ENCODE assay signal across 16 cellular contexts in the genomic region with DNA sequence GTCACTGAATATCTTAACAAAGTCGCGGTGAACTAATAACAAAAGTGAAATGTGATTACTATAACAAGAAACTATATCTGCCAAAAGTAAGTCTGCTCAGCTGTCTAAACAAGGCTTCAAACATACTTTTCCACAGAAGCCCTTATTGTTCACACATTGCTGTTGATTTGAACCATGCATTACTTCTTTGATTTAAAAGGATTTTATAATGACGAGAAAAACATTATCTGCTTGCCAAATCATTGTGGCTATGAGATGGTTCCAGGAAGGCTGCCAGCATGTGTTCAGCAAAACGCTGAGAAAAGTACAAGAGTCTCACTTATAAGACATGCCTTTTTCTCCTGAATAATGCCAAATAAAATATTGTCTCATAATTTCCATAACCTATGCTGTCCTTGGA. TPM values are rescaled to one million over a fixed set of nuclear protein-coding genes. Genes with fewer than 3 reads are reported as not detected.
DNase-seq lines count a peak whose midpoint lies in the region; ATAC-seq and TF ChIP-seq lines count a peak whose summit lies in the region.
"Had no signal": no experiment of that assay in that cellular context is flagged by ENCODE, and none has a peak within 500 bp of the region (broad histone marks: within the 10 kb centered on the region; RNA-seq: fewer than 3 reads in every experiment).

No MANE protein-coding gene starts in this region.

- H3K4ac ChIP-seq in mesenchymal stem cell (ENCODE audit: low read depth in 1 of 2, low read length in 2 of 2), result no peak overlapping the region

- TF ChIP-seq CTCF in A673 (conservative IDR thresholded peaks at IDR 0.05; ENCODE audit: low read depth, low read length) (no peak), breast epithelium (IDR thresholded peaks at IDR 0.05) (no peak)

- H3K4me3 ChIP-seq in A673 (ENCODE audit: low read depth, low read length, poor library complexity, severe bottlenecking) (no peak overlapping the region), breast epithelium (peak overlapping the region in 2 of 3 donors; percentile 15 to 17), mesenchymal stem cell (ENCODE audit: insufficient read depth in 1 of 2, low read depth in 1 of 2, low read length in 2 of 2) (peak overlapping the region in 1 of 2 experiments; percentile 63)
- H3K4me3 ChIP-seq: psoas muscle, transverse colon had no signal

- H3K18ac ChIP-seq in mesenchymal stem cell (ENCODE audit: low read depth in 1 of 2, low read length in 2 of 2), result no peak overlapping the region

- no peak overlapping the region for H3K14ac ChIP-seq in mesenchymal stem cell (ENCODE audit: low read length in 2 of 2)

- no TSS peak for BruUV-seq in A673 (replicated peaks; lab: Mats Ljungman, UMichigan)

- H2AFZ ChIP-seq in mesenchymal stem cell (ENCODE audit: low read depth, low read length), result no peak overlapping the region

- no peak for ATAC-seq in GM18511 (IDR thresholded peaks at IDR 0.05; ENCODE audit: unreplicated experiment)
- no peak for ATAC-seq in GM18870 (IDR thresholded peaks at IDR 0.05; ENCODE audit: unreplicated experiment)
- ATAC-seq: psoas muscle had no signal

- H2AK5ac ChIP-seq in mesenchymal stem cell (ENCODE audit: low read length, severe bottlenecking), result no peak overlapping the region

- no peak overlapping the region for H2BK15ac ChIP-seq in mesenchymal stem cell (ENCODE audit: low read depth, poor library complexity, severe bottlenecking)

- H3K23ac ChIP-seq in mesenchymal stem cell (ENCODE audit: low read length in 2 of 2), result no peak overlapping the region

- no peak overlapping the region for H4K8ac ChIP-seq in mesenchymal stem cell (ENCODE audit: low read length)

- 92% methylated on average over 4 of the region's 4 CpGs for WGBS in mesenchymal stem cell

- H3K27ac ChIP-seq in A673 (ENCODE audit: low read depth, low read length, poor library complexity, severe bottlenecking), result peak overlapping the region; percentile 37
- H3K27ac ChIP-seq in breast epithelium, result peak overlapping the region; percentile 12 to 50
- no peak overlapping the region for H3K27ac ChIP-seq in mesenchymal stem cell (ENCODE audit: low read length, poor library complexity, severe bottlenecking)
- H3K27ac ChIP-seq: psoas muscle, transverse colon had no signal

- H4K91ac ChIP-seq in mesenchymal stem cell (ENCODE audit: low read length), result no peak overlapping the region

- H3K4me2 ChIP-seq in mesenchymal stem cell (ENCODE audit: low read length, poor library complexity, severe bottlenecking), result no peak overlapping the region

- H3K9ac ChIP-seq in mesenchymal stem cell (ENCODE audit: low read length), result peak overlapping the region; percentile 79

- H2BK5ac ChIP-seq in mesenchymal stem cell (ENCODE audit: low read depth, low read length, poor library complexity, severe bottlenecking), result no peak overlapping the region

- no peaks in the 10 kb centered on the region for H3K79me1 ChIP-seq in mesenchymal stem cell (replicated peaks; ENCODE audit: low read length, poor library complexity, severe bottlenecking)

- no peak overlapping the region for H2BK120ac ChIP-seq in mesenchymal stem cell (ENCODE audit: low read depth, low read length)

- TF ChIP-seq POLR2A in breast epithelium (IDR thresholded peaks at IDR 0.05), result no peak

- H3K4me1 ChIP-seq in A673 (ENCODE audit: insufficient read depth, low read length, poor library complexity, severe bottlenecking) (peaks cover 6% of the 10 kb centered on the region), breast epithelium (peaks cover 0 to 5% of the 10 kb centered on the region in 2 donors), mesenchymal stem cell (ENCODE audit: control insufficient read depth, insufficient read depth, low read depth, low read length) (peaks cover 1% of the 10 kb centered on the region)
- H3K4me1 ChIP-seq: psoas muscle had no signal

- POLR2A ChIA-PET in A673 (lab: Charles Lee; ENCODE audit: low non-redundant PET), result no interaction called here

- H3K9me3 ChIP-seq in A673 (ENCODE audit: low read depth, low read length, poor library complexity, severe bottlenecking) (no peaks in the 10 kb centered on the region), breast epithelium (no peaks in the 10 kb centered on the region), mesenchymal stem cell (ENCODE audit: control insufficient read depth, low read length) (no peaks in the 10 kb centered on the region)
- H3K9me3 ChIP-seq: psoas muscle, transverse colon had no signal

- H3K36me3 ChIP-seq in A673 (ENCODE audit: insufficient read depth, low read length, poor library complexity, severe bottlenecking) (no peaks in the 10 kb centered on the region), breast epithelium (no peaks in the 10 kb centered on the region), mesenchymal stem cell (ENCODE audit: control insufficient read depth in 1 of 2, insufficient read depth in 2 of 2, low read depth in 1 of 2, low read length in 2 of 2) (no peaks in the 10 kb centered on the region)
- H3K36me3 ChIP-seq: transverse colon had no signal

- no peak overlapping the region for H2BK12ac ChIP-seq in mesenchymal stem cell (ENCODE audit: low read length in 2 of 2)

- DNase-seq in A673 (ENCODE audit: low spot score) (peak; percentile 66), NCI-H2029 (lab: John Stamatoyannopoulos, UW) (peak; percentile 33), breast epithelium (ENCODE audit: low spot score in 2 of 2) (no peak), mesenchymal stem cell (no peak), NCI-H146 (lab: John Stamatoyannopoulos, UW) (no peak)
- DNase-seq in activated CD8-positive, alpha-beta memory T cell treated with anti-CD3 and anti-CD28 coated beads, Interleukin-2, amount 50 U/mL, for 4 hours, result no peak
- DNase-seq: activated CD4-positive, alpha-beta T cell treated with anti-CD3 and anti-CD28 coated beads, Interleukin-2, amount 50 U/mL, for 1 hour; activated effector memory CD4-positive, alpha-beta T cell treated with Interleukin-2 at 50 U/mL for 16 hours; MM.1S; NCI-H774; psoas muscle; T-helper 1 cell; transverse colon had no signal

- CTCF ChIA-PET in A673 (lab: Charles Lee), result no interaction called here

- intact Hi-C loops in A673 (cut with micrococcal nuclease; ENCODE audit: unreplicated experiment), result no loop called here
- intact Hi-C loops in breast epithelium (cut with DNase I; ENCODE audit: low total_unique reads), result no loop called here

- H3K27me3 ChIP-seq in A673 (replicated peaks; ENCODE audit: insufficient read depth, low read depth, low read length, poor library complexity) (no peaks in the 10 kb centered on the region), breast epithelium (no peaks in the 10 kb centered on the region), mesenchymal stem cell (ENCODE audit: control insufficient read depth in 1 of 2, insufficient read depth in 1 of 2, low read length in 2 of 2) (no peaks in the 10 kb centered on the region)
- H3K27me3 ChIP-seq: dorsolateral prefrontal cortex, transverse colon had no signal

RNA-seq across cellular contexts. Expression of a gene that starts 24.4 kb away (rescaled TPM):
- total RNA-seq in A673 (2021), result 3.4 and 4.9 TPM in 2 replicates
- total RNA-seq in breast epithelium, result 1 to 10 TPM in 2 of 3 donors, under 1 TPM in 1; 0.80 to 8.2 (median 5.6) TPM
- not detected for polyA plus RNA-seq in mesenchymal stem cell (2013, experiment 1 of 2)
- polyA plus RNA-seq in mesenchymal stem cell (2013, experiment 2 of 2), result not detected
- polyA plus RNA-seq: psoas muscle had no signal

RNA-seq across cellular contexts. Expression of a gene that starts 28.2 kb away (rescaled TPM):
- total RNA-seq in A673 (2021) (5.4 and 6.1 TPM in 2 replicates), breast epithelium (10 to 100 TPM in 2 of 3 donors, 1 to 10 TPM in 1; 1.3 to 11.8 (median 10.7) TPM)
- polyA plus RNA-seq in mesenchymal stem cell (2013, experiment 1 of 2), result 0.14 TPM
- polyA plus RNA-seq in mesenchymal stem cell (2013, experiment 2 of 2), result 0.14 TPM
- total RNA-seq: psoas muscle had no signal

Comparison
In these comparisons a context has a peak if more than half of its experiments do, and no peak if none do; other contexts are left out.
1. DNase-seq: peak in A673 (single experiment) and NCI-H2029 (single experiment); none in breast epithelium (0 of 2), mesenchymal stem cell (single experiment), activated CD8-positive, alpha-beta memory T cell treated with anti-CD3 and anti-CD28 coated beads, Interleukin-2, amount 50 U/mL, for 4 hours (single experiment) and NCI-H146 (single experiment).